17 cellular contexts compared by ENCODE assay signal in the genomic region with DNA sequence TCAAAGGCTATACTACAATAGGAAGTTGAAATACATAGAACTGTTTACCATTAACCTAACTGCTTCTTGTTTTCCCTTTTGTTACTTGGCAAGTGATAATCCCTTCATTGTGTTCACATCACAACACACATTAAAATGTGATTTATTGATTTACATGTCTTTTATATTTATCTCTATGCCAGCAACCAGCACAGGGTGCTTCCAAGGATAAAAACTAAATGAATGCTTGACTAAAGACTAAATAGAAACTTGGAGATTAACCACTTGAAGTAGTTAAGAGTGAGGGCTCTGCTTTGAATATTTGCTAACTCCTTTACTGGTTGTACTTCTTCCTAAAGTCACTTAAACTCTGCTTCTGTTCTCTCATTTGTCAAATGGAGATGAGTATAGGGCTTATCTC.
DNase-seq lines count a peak whose midpoint lies in the region; ATAC-seq and TF ChIP-seq lines count a peak whose summit lies in the region.
"Had no signal": no experiment of that assay in that cellular context is flagged by ENCODE, and none has a peak within 500 bp of the region (broad histone marks: within the 10 kb centered on the region; RNA-seq: fewer than 3 reads in every experiment).

No MANE protein-coding gene starts in this region.

- TF ChIP-seq CTCF in hepatocyte (IDR thresholded peaks at IDR 0.05; ENCODE audit: poor library complexity), result no peak

- no peaks in the 10 kb centered on the region for H4K20me1 ChIP-seq in hepatocyte (ENCODE audit: insufficient read depth, poor library complexity, severe bottlenecking)
- H4K20me1 ChIP-seq: BLaER1 had no signal

- DNase-seq in NCI-H1417 (lab: John Stamatoyannopoulos, UW) (peak in 2 of 3 experiments; percentile 2 to 66), NCI-H1417 treated with DMSO at 0.1 percent for 48 hours (lab: John Stamatoyannopoulos, UW) (no peak), NCI-H748 (lab: John Stamatoyannopoulos, UW; ENCODE audit: unreplicated experiment) (peak; percentile 59), SW480 (ENCODE audit: low spot score) (no peak), hepatocyte (ENCODE audit: low spot score) (no peak)
- DNase-seq: Calu3; CD4-positive, alpha-beta memory T cell; DMS79 treated with DMSO at 0.1 percent for 48 hours; GF-D8; HFFc6 had no signal

- H3K36me3 ChIP-seq in HUES64 (ENCODE audit: insufficient read depth, low read length), result no peaks in the 10 kb centered on the region
- H3K36me3 ChIP-seq in hepatocyte (replicated peaks; ENCODE audit: insufficient read depth, low read depth), result no peaks in the 10 kb centered on the region
- H3K36me3 ChIP-seq: BLaER1 had no signal

- ATAC-seq in HG03025 (IDR thresholded peaks at IDR 0.05; ENCODE audit: low FRiP score, unreplicated experiment), result no peak
- ATAC-seq: A549, GM23338, HCT116 had no signal

- H3K9me3 ChIP-seq in HUES64 (ENCODE audit: insufficient read depth, low read depth, low read length) (peaks cover 9% of the 10 kb centered on the region; the same call in 1 of the 2 replicates), hepatocyte (ENCODE audit: low read depth) (no peaks in the 10 kb centered on the region)
- H3K9me3 ChIP-seq: A549, BLaER1 had no signal

- H3K9ac ChIP-seq in HUES64 (ENCODE audit: low read depth, low read length), result no peak overlapping the region
- H3K9ac ChIP-seq: BLaER1 had no signal

- H2AFZ ChIP-seq in hepatocyte, result no peak overlapping the region
- H2AFZ ChIP-seq: GM23338 had no signal

- no peaks in the 10 kb centered on the region for H3K27me3 ChIP-seq in HUES64 (ENCODE audit: insufficient read depth, low read length)
- H3K27me3 ChIP-seq in hepatocyte, result no peaks in the 10 kb centered on the region
- H3K27me3 ChIP-seq: BLaER1 had no signal

- H3K27ac ChIP-seq in HUES64 (ENCODE audit: low read depth, low read length) (peak overlapping the region; percentile 8; the same call in 1 of the 2 replicates), hepatocyte (no peak overlapping the region)
- H3K27ac ChIP-seq: 22Rv1, A549, BLaER1 had no signal

- H3K4me3 ChIP-seq in HUES64 (ENCODE audit: low read length) (no peak overlapping the region), hepatocyte (no peak overlapping the region)
- H3K4me3 ChIP-seq: A549, BLaER1, GM23338 had no signal

- H3K4me2 ChIP-seq in hepatocyte, result no peak overlapping the region
- H3K4me2 ChIP-seq: A549, BLaER1, GM23338 had no signal

- H3K79me2 ChIP-seq in hepatocyte, result no peaks in the 10 kb centered on the region

- H3K9me2 ChIP-seq in hepatocyte (replicated peaks; ENCODE audit: insufficient read depth), result no peaks in the 10 kb centered on the region

- peaks cover 8% of the 10 kb centered on the region for H3K4me1 ChIP-seq in HUES64 (ENCODE audit: insufficient read depth, low read length)
- H3K4me1 ChIP-seq in hepatocyte (ENCODE audit: insufficient read depth), result no peaks in the 10 kb centered on the region
- H3K4me1 ChIP-seq: A549, BLaER1 had no signal

Comparison
In these comparisons a context has a peak if more than half of its experiments do, and no peak if none do; other contexts are left out.
1. DNase-seq: peak in NCI-H1417 (2 of 3) and NCI-H748 (single experiment); none in NCI-H1417 treated with DMSO at 0.1 percent for 48 hours (single experiment), SW480 (single experiment) and hepatocyte (single experiment).